In genomic region chr10:103241262-103242011, GRCh38 we compare ENCODE assay signal across 1 cellular context.
TF ChIP-seq lines count a peak whose summit lies in the region.

No MANE protein-coding gene starts in this region.

TF ChIP-seq in A549, 52 proteins besides CTCF, POLR2A, EP300 and RAD21 (continued from another document):
- TF ChIP-seq, protein P1, sequence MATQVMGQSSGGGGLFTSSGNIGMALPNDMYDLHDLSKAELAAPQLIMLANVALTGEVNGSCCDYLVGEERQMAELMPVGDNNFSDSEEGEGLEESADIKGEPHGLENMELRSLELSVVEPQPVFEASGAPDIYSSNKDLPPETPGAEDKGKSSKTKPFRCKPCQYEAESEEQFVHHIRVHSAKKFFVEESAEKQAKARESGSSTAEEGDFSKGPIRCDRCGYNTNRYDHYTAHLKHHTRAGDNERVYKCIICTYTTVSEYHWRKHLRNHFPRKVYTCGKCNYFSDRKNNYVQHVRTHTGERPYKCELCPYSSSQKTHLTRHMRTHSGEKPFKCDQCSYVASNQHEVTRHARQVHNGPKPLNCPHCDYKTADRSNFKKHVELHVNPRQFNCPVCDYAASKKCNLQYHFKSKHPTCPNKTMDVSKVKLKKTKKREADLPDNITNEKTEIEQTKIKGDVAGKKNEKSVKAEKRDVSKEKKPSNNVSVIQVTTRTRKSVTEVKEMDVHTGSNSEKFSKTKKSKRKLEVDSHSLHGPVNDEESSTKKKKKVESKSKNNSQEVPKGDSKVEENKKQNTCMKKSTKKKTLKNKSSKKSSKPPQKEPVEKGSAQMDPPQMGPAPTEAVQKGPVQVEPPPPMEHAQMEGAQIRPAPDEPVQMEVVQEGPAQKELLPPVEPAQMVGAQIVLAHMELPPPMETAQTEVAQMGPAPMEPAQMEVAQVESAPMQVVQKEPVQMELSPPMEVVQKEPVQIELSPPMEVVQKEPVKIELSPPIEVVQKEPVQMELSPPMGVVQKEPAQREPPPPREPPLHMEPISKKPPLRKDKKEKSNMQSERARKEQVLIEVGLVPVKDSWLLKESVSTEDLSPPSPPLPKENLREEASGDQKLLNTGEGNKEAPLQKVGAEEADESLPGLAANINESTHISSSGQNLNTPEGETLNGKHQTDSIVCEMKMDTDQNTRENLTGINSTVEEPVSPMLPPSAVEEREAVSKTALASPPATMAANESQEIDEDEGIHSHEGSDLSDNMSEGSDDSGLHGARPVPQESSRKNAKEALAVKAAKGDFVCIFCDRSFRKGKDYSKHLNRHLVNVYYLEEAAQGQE (IDR thresholded peaks at IDR 0.05): no peak
- TF ChIP-seq HOXB13 (CRISPR knock-in tag; IDR thresholded peaks at IDR 0.05; ENCODE audit: low read depth) (peak; percentile 96), HOXB5 (CRISPR knock-in tag; IDR thresholded peaks at IDR 0.05) (peak; percentile 82; the same call in 1 of the 2 replicates), JUNB (IDR thresholded peaks at IDR 0.05) (peak; percentile 70), TP53 (CRISPR knock-in tag; IDR thresholded peaks at IDR 0.05) (peak; percentile 86; the same call in 1 of the 2 replicates), CHD4 (IDR thresholded peaks at IDR 0.05; ENCODE audit: borderline replicate concordance) (no peak), HEYL (CRISPR knock-in tag; IDR thresholded peaks at IDR 0.05) (peak; percentile 83), EHF (CRISPR knock-in tag; IDR thresholded peaks at IDR 0.05) (peak; percentile 85; the same call in 1 of the 2 replicates), NFE2L2 (conservative IDR thresholded peaks at IDR 0.05; ENCODE audit: low read length) (peak; percentile 85), TFCP2L1 (CRISPR knock-in tag; IDR thresholded peaks at IDR 0.05) (0 out of 2 replicates have a peak, but pooled peaks have one; percentile 66), CBX2 (IDR thresholded peaks at IDR 0.05; ENCODE audit: borderline replicate concordance, low read depth) (no peak), RFX5 (IDR thresholded peaks at IDR 0.05) (no peak; the same call in 1 of the 2 replicates), RCOR1 (IDR thresholded peaks at IDR 0.05; ENCODE audit: low read depth, low read length) (no peak)
- TF ChIP-seq, protein P2, sequence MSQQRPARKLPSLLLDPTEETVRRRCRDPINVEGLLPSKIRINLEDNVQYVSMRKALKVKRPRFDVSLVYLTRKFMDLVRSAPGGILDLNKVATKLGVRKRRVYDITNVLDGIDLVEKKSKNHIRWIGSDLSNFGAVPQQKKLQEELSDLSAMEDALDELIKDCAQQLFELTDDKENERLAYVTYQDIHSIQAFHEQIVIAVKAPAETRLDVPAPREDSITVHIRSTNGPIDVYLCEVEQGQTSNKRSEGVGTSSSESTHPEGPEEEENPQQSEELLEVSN (IDR thresholded peaks at IDR 0.05; ENCODE audit: borderline replicate concordance, low read depth): peak; percentile 53; the same call in 1 of the 2 replicates
- TF ChIP-seq, protein P3, sequence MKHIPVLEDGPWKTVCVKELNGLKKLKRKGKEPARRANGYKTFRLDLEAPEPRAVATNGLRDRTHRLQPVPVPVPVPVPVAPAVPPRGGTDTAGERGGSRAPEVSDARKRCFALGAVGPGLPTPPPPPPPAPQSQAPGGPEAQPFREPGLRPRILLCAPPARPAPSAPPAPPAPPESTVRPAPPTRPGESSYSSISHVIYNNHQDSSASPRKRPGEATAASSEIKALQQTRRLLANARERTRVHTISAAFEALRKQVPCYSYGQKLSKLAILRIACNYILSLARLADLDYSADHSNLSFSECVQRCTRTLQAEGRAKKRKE (CRISPR knock-in tag; IDR thresholded peaks at IDR 0.05; ENCODE audit: low read depth): peak; percentile 90; the same call in 1 of the 2 replicates
